ENCODE assay signal across 22 cellular contexts in genomic region chr2:163312723-163313122, GRCh38.
A peak's percentile ranks its signal among the peaks of the same experiment; 100 is the strongest.
DNase-seq lines count a peak whose midpoint lies in the region; ATAC-seq and TF ChIP-seq lines count a peak whose summit lies in the region.
"Had no signal": no experiment of that assay in that cellular context is flagged by ENCODE, and none has a peak within 500 bp of the region (broad histone marks: within the 10 kb centered on the region; RNA-seq: fewer than 3 reads in every experiment).

No MANE protein-coding gene starts in this region.

- peak; percentile 29 for DNase-seq in NCI-H2227 treated with DMSO at 0.1 percent for 48 hours (lab: John Stamatoyannopoulos, UW)
- no peak for DNase-seq in NCI-H2227 (lab: John Stamatoyannopoulos, UW; ENCODE audit: unreplicated experiment)
- peak; percentile 71 for DNase-seq in SK-N-MC (ENCODE audit: low read depth, low spot score)
- peak; percentile 2 for DNase-seq in fibroblast of the aortic adventitia (ENCODE audit: low read depth)
- no peak for DNase-seq in neural progenitor cell (ENCODE audit: low spot score)
- no peak for DNase-seq in SIG-M5 treated with dmso at 0.1 percent for 504 hours (lab: John Stamatoyannopoulos, UW; ENCODE audit: unreplicated experiment)
- DNase-seq in activated CD8-positive, alpha-beta T cell treated with anti-CD3 and anti-CD28 coated beads, Interleukin-2, amount 10 ng/mL, durations not matched to agents 7 days and 5 days = no peak
- DNase-seq in NCI-H146 treated with DMSO at 0.1 percent for 48 hours (lab: John Stamatoyannopoulos, UW; ENCODE audit: unreplicated experiment) = no peak
- DNase-seq: 8988T, DMS153, DND-41, KBM-7, MG63, NCI-H1092 treated with DMSO at 0.1 percent for 48 hours, NCI-H1436 treated with DMSO at 0.1 percent for 48 hours, NCI-H1930, NCI-H2107, NCI-H526 treated with DMSO at 0.1 percent for 48 hours, SHP77 had no signal

- POLR2A ChIA-PET in activated CD8-positive, alpha-beta T cell treated with anti-CD3 and anti-CD28 coated beads, Interleukin-2, amount 10 ng/mL, durations not matched to agents 7 days and 5 days (lab: Charles Lee) = no interaction called here

- H3K4me1 ChIP-seq in neural progenitor cell = no peaks in the 10 kb centered on the region

- H3K4me1 Mint-ChIP-seq in neural progenitor cell = peaks cover 4% of the 10 kb centered on the region
- no peaks in the 10 kb centered on the region for H3K4me1 Mint-ChIP-seq in activated CD8-positive, alpha-beta T cell treated with anti-CD3 and anti-CD28 coated beads, Interleukin-2, amount 10 ng/mL, durations not matched to agents 7 days and 5 days (ENCODE audit: low read depth)

- peak overlapping the region; percentile 51 for H3K4me3 ChIP-seq in SK-N-MC
- H3K4me3 ChIP-seq in fibroblast of the aortic adventitia (ENCODE audit: low read depth, low read length) = no peak overlapping the region
- no peak overlapping the region for H3K4me3 ChIP-seq in neural progenitor cell
- H3K4me3 ChIP-seq: MG63 had no signal

- H3K36me3 ChIP-seq in SK-N-MC (ENCODE audit: insufficient read depth, low read length) (no peaks in the 10 kb centered on the region), neural progenitor cell (no peaks in the 10 kb centered on the region)
- H3K36me3 ChIP-seq: MG63 had no signal

- peak overlapping the region; percentile 59 for H2AFZ ChIP-seq in neural progenitor cell (replicated peaks)

- H3K27ac ChIP-seq in SK-N-MC = peak overlapping the region; percentile 86
- no peak overlapping the region for H3K27ac ChIP-seq in neural progenitor cell
- H3K27ac ChIP-seq: RWPE1 had no signal

- no peaks in the 10 kb centered on the region for H4K20me1 ChIP-seq in neural progenitor cell (ENCODE audit: low read depth)

- no peak overlapping the region for H3K4me2 ChIP-seq in neural progenitor cell

- H3K36me3 Mint-ChIP-seq in neural progenitor cell = no peaks in the 10 kb centered on the region
- H3K36me3 Mint-ChIP-seq in activated CD8-positive, alpha-beta T cell treated with anti-CD3 and anti-CD28 coated beads, Interleukin-2, amount 10 ng/mL, durations not matched to agents 7 days and 5 days (ENCODE audit: low read depth) = no peaks in the 10 kb centered on the region

- no peaks in the 10 kb centered on the region for H3K27me3 ChIP-seq in neural progenitor cell
- H3K27me3 ChIP-seq: MG63 had no signal

- peaks cover 2% of the 10 kb centered on the region for H3K27me3 Mint-ChIP-seq in neural progenitor cell (ENCODE audit: insufficient read depth, low read depth)
- H3K27me3 Mint-ChIP-seq in activated CD8-positive, alpha-beta T cell treated with anti-CD3 and anti-CD28 coated beads, Interleukin-2, amount 10 ng/mL, durations not matched to agents 7 days and 5 days (ENCODE audit: low read depth) = no peaks in the 10 kb centered on the region

- no peaks in the 10 kb centered on the region; the same call in 1 of the 2 replicates for H3K9me3 ChIP-seq in SK-N-MC (ENCODE audit: low read depth, low read length)
- H3K9me3 ChIP-seq in neural progenitor cell (ENCODE audit: low read depth) = no peaks in the 10 kb centered on the region
- H3K9me3 ChIP-seq: MG63 had no signal

- H3K9ac ChIP-seq in SK-N-MC (ENCODE audit: insufficient read length) = no peak overlapping the region
- H3K9ac ChIP-seq in neural progenitor cell = no peak overlapping the region

- TF ChIP-seq CTCF in fibroblast of the aortic adventitia (IDR thresholded peaks at IDR 0.05; ENCODE audit: insufficient read depth, low read length) (no peak), neural progenitor cell (IDR thresholded peaks at IDR 0.05) (no peak)

- no peaks in the 10 kb centered on the region for H3K79me2 ChIP-seq in neural progenitor cell (ENCODE audit: low read depth)

- H3K4me3 Mint-ChIP-seq in neural progenitor cell = no peak overlapping the region
- H3K4me3 Mint-ChIP-seq in activated CD8-positive, alpha-beta T cell treated with anti-CD3 and anti-CD28 coated beads, Interleukin-2, amount 10 ng/mL, durations not matched to agents 7 days and 5 days = no peak overlapping the region

- peaks cover 4% of the 10 kb centered on the region for H3K9me3 Mint-ChIP-seq in neural progenitor cell
- H3K9me3 Mint-ChIP-seq in activated CD8-positive, alpha-beta T cell treated with anti-CD3 and anti-CD28 coated beads, Interleukin-2, amount 10 ng/mL, durations not matched to agents 7 days and 5 days (ENCODE audit: insufficient read depth) = no peaks in the 10 kb centered on the region

- H3K27ac Mint-ChIP-seq in neural progenitor cell = no peak overlapping the region
- H3K27ac Mint-ChIP-seq in activated CD8-positive, alpha-beta T cell treated with anti-CD3 and anti-CD28 coated beads, Interleukin-2, amount 10 ng/mL, durations not matched to agents 7 days and 5 days = no peak overlapping the region

- H3F3A ChIP-seq in neural progenitor cell (ENCODE audit: low read depth) = no peaks in the 10 kb centered on the region

- CTCF ChIA-PET in activated CD8-positive, alpha-beta T cell treated with anti-CD3 and anti-CD28 coated beads, Interleukin-2, amount 10 ng/mL, durations not matched to agents 7 days and 5 days (lab: Charles Lee) = no interaction called here

- ATAC-seq in activated CD8-positive, alpha-beta T cell treated with anti-CD3 and anti-CD28 coated beads, Interleukin-2, amount 10 ng/mL, durations not matched to agents 7 days and 5 days = no peak
- ATAC-seq: HepG2, Panc1 had no signal

Comparison
In these comparisons a context has a peak if more than half of its experiments do, and no peak if none do; other contexts are left out.
1. DNase-seq: peak in NCI-H2227 treated with DMSO at 0.1 percent for 48 hours (single experiment), SK-N-MC (single experiment) and fibroblast of the aortic adventitia (single experiment); none in NCI-H2227 (single experiment), neural progenitor cell (single experiment), SIG-M5 treated with dmso at 0.1 percent for 504 hours (single experiment), activated CD8-positive, alpha-beta T cell treated with anti-CD3 and anti-CD28 coated beads, Interleukin-2, amount 10 ng/mL, durations not matched to agents 7 days and 5 days (single experiment) and NCI-H146 treated with DMSO at 0.1 percent for 48 hours (single experiment).